ENCODE assay signal across 1 cellular context in the genomic region with DNA sequence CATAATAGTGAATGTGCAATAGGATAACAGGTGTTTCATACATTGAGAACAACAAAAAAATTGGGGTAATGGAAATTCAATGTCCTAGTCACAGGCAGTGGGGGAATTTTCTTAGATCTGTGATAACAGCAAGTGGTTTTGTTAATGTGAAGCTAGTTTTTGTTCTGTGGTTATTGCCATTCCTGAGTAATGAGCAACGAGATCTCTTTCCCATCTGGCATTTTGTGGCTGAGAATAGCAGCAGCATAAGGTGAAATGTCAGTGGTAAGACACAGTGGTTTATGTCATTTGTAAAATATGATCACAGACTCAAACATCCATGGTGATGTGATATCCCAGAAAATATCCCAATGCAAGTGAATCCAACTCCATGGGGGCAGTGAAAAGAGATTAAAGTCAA.
TF ChIP-seq lines count a peak whose summit lies in the region.

No MANE protein-coding gene starts in this region.

TF ChIP-seq in SK-N-SH, 30 proteins besides CTCF, POLR2A, EP300 and RAD21 (continued from another document):
- TF ChIP-seq, protein P1, sequence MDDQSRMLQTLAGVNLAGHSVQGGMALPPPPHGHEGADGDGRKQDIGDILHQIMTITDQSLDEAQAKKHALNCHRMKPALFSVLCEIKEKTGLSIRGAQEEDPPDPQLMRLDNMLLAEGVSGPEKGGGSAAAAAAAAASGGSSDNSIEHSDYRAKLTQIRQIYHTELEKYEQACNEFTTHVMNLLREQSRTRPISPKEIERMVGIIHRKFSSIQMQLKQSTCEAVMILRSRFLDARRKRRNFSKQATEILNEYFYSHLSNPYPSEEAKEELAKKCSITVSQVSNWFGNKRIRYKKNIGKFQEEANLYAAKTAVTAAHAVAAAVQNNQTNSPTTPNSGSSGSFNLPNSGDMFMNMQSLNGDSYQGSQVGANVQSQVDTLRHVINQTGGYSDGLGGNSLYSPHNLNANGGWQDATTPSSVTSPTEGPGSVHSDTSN (IDR thresholded peaks at IDR 0.05): peak; percentile 73
- peak; percentile 47; the same call in 1 of the 2 replicates for TF ChIP-seq TEAD4 (IDR thresholded peaks at IDR 0.05; ENCODE audit: borderline replicate concordance, insufficient read depth)
- TF ChIP-seq TCF12 (IDR thresholded peaks at IDR 0.05): peak; percentile 91
- no peak for TF ChIP-seq ELF1 (IDR thresholded peaks at IDR 0.05)
- peak; percentile 23; the same call in 1 of the 2 replicates for TF ChIP-seq NFIC (IDR thresholded peaks at IDR 0.05; ENCODE audit: borderline replicate concordance)
- TF ChIP-seq MXI1 (IDR thresholded peaks at IDR 0.05; ENCODE audit: low read depth, low read length): no peak
- TF ChIP-seq FOXM1 (IDR thresholded peaks at IDR 0.05; ENCODE audit: low read depth): no peak
- TF ChIP-seq JUND (IDR thresholded peaks at IDR 0.05): peak; percentile 64
- TF ChIP-seq MEF2A (IDR thresholded peaks at IDR 0.05; ENCODE audit: borderline replicate concordance, low read depth): 0 out of 2 replicates have a peak, but pooled peaks have one; percentile 47
- TF ChIP-seq, protein P2, sequence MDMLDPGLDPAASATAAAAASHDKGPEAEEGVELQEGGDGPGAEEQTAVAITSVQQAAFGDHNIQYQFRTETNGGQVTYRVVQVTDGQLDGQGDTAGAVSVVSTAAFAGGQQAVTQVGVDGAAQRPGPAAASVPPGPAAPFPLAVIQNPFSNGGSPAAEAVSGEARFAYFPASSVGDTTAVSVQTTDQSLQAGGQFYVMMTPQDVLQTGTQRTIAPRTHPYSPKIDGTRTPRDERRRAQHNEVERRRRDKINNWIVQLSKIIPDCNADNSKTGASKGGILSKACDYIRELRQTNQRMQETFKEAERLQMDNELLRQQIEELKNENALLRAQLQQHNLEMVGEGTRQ (IDR thresholded peaks at IDR 0.05; ENCODE audit: borderline replicate concordance, low read depth, low read length): no peak
- TF ChIP-seq EZH2phosphoT487 (IDR thresholded peaks at IDR 0.05; ENCODE audit: borderline replicate concordance, low read depth): no peak
- no peak for TF ChIP-seq RFX5 (IDR thresholded peaks at IDR 0.05; ENCODE audit: low read length)
- TF ChIP-seq CHD2 (IDR thresholded peaks at IDR 0.05; ENCODE audit: low read length, partially characterized antibody): no peak
- no peak for TF ChIP-seq SIN3A (IDR thresholded peaks at IDR 0.05; ENCODE audit: borderline replicate concordance, low read depth, low read length)
- no peak for TF ChIP-seq YY1 (IDR thresholded peaks at IDR 0.05; ENCODE audit: low read depth)
- no peak for TF ChIP-seq GATA2 (CRISPR knock-in tag; IDR thresholded peaks at IDR 0.05)
- TF ChIP-seq FOSL2 (IDR thresholded peaks at IDR 0.05; ENCODE audit: borderline replicate concordance, low read depth): peak; percentile 56; the same call in 1 of the 2 replicates
- TF ChIP-seq, protein P3, sequence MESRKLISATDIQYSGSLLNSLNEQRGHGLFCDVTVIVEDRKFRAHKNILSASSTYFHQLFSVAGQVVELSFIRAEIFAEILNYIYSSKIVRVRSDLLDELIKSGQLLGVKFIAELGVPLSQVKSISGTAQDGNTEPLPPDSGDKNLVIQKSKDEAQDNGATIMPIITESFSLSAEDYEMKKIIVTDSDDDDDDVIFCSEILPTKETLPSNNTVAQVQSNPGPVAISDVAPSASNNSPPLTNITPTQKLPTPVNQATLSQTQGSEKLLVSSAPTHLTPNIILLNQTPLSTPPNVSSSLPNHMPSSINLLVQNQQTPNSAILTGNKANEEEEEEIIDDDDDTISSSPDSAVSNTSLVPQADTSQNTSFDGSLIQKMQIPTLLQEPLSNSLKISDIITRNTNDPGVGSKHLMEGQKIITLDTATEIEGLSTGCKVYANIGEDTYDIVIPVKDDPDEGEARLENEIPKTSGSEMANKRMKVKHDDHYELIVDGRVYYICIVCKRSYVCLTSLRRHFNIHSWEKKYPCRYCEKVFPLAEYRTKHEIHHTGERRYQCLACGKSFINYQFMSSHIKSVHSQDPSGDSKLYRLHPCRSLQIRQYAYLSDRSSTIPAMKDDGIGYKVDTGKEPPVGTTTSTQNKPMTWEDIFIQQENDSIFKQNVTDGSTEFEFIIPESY (IDR thresholded peaks at IDR 0.05; ENCODE audit: borderline replicate concordance, low read depth): no peak
- no peak for TF ChIP-seq GABPA (IDR thresholded peaks at IDR 0.05; ENCODE audit: low read depth)
- TF ChIP-seq RXRA (IDR thresholded peaks at IDR 0.05; ENCODE audit: borderline replicate concordance, low read depth): peak; percentile 61; the same call in 1 of the 2 replicates
- no peak; the same call in 1 of the 2 replicates for TF ChIP-seq POLR2AphosphoS5 (IDR thresholded peaks at IDR 0.05; ENCODE audit: low read depth, low read length)
- TF ChIP-seq, protein P4, sequence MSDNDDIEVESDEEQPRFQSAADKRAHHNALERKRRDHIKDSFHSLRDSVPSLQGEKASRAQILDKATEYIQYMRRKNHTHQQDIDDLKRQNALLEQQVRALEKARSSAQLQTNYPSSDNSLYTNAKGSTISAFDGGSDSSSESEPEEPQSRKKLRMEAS (IDR thresholded peaks at IDR 0.05; ENCODE audit: low read depth): no peak
- no peak for TF ChIP-seq FOXJ3 (CRISPR knock-in tag; IDR thresholded peaks at IDR 0.05)
TF ChIP-seq in SK-N-SH: peak in this region for 8.
